In genomic region chr5:81776258-81776657, GRCh38 we compare ENCODE assay signal across 27 cellular contexts.
"Had no signal": no experiment of that assay in that cellular context is flagged by ENCODE, and none has a peak within 500 bp of the region (broad histone marks: within the 10 kb centered on the region; RNA-seq: fewer than 3 reads in every experiment).

No MANE protein-coding gene starts in this region.

- H3K4me3 Mint-ChIP-seq: activated CD4-positive, alpha-beta T cell treated with anti-CD3 and anti-CD28 coated beads, Interleukin-2, amount 10 ng/mL, durations not matched to agents 7 days and 5 days; activated CD8-positive, alpha-beta memory T cell treated with anti-CD3 and anti-CD28 coated beads, Interleukin-2, amount 10 ng/mL, durations not matched to agents 7 days and 5 days; activated CD8-positive, alpha-beta T cell treated with anti-CD3 and anti-CD28 coated beads for 36 hours; effector memory CD8-positive, alpha-beta T cell; naive thymus-derived CD4-positive, alpha-beta T cell; neural crest cell had no signal

- H3K27ac Mint-ChIP-seq: activated CD4-positive, alpha-beta T cell treated with anti-CD3 and anti-CD28 coated beads, Interleukin-2, amount 10 ng/mL, durations not matched to agents 7 days and 5 days; activated CD8-positive, alpha-beta memory T cell treated with anti-CD3 and anti-CD28 coated beads, Interleukin-2, amount 10 ng/mL, durations not matched to agents 7 days and 5 days; activated CD8-positive, alpha-beta T cell treated with anti-CD3 and anti-CD28 coated beads for 36 hours; effector memory CD8-positive, alpha-beta T cell; progenitor cell of endocrine pancreas had no signal

- ATAC-seq: activated CD8-positive, alpha-beta memory T cell treated with anti-CD3 and anti-CD28 coated beads, Interleukin-2, amount 10 ng/mL, durations not matched to agents 7 days and 5 days; activated CD8-positive, alpha-beta T cell treated with anti-CD3 and anti-CD28 coated beads for 36 hours; effector memory CD8-positive, alpha-beta T cell; gastroesophageal sphincter; left lobe of liver; naive thymus-derived CD4-positive, alpha-beta T cell had no signal

- H3K36me3 ChIP-seq: brain microvascular endothelial cell, esophagus squamous epithelium, gastroesophageal sphincter, sigmoid colon, thyroid gland, WERI-Rb-1 had no signal

- H3K27ac ChIP-seq: brain microvascular endothelial cell, dorsolateral prefrontal cortex, esophagus squamous epithelium, sigmoid colon, thyroid gland, WERI-Rb-1 had no signal

- H3K27me3 ChIP-seq: brain microvascular endothelial cell, dorsolateral prefrontal cortex, esophagus squamous epithelium, gastroesophageal sphincter, sigmoid colon, thyroid gland had no signal

- H3K4me3 ChIP-seq: dorsolateral prefrontal cortex, esophagus squamous epithelium, gastroesophageal sphincter, lung, sigmoid colon, thyroid gland had no signal

- H3K27me3 Mint-ChIP-seq: activated CD4-positive, alpha-beta T cell treated with anti-CD3 and anti-CD28 coated beads, Interleukin-2, amount 10 ng/mL, durations not matched to agents 7 days and 5 days; activated CD8-positive, alpha-beta memory T cell treated with anti-CD3 and anti-CD28 coated beads, Interleukin-2, amount 10 ng/mL, durations not matched to agents 7 days and 5 days; activated CD8-positive, alpha-beta T cell treated with anti-CD3 and anti-CD28 coated beads for 36 hours; progenitor cell of endocrine pancreas had no signal

- H3K9me3 Mint-ChIP-seq: activated CD8-positive, alpha-beta T cell treated with anti-CD3 and anti-CD28 coated beads for 36 hours; effector memory CD8-positive, alpha-beta T cell had no signal

- DNase-seq: activated CD4-positive, alpha-beta T cell treated with anti-CD3 and anti-CD28 coated beads, Interleukin-2, amount 10 ng/mL, durations not matched to agents 7 days and 5 days; activated CD4-positive, CD25-positive, alpha-beta regulatory T cell treated with anti-CD3 and anti-CD28 coated beads, Interleukin-2, amount 50 U/mL, for 72 hours; activated CD8-positive, alpha-beta memory T cell treated with anti-CD3 and anti-CD28 coated beads, Interleukin-2, amount 10 ng/mL, durations not matched to agents 7 days and 5 days; activated CD8-positive, alpha-beta T cell treated with anti-CD3 and anti-CD28 coated beads for 36 hours; activated gamma-delta T cell; activated naive CD4-positive, alpha-beta T cell treated with anti-CD3 and anti-CD28 coated beads, Interleukin-2, amount 50 U/mL, for 16 hours; activated T-cell treated with anti-CD3 and anti-CD28 coated beads for 4 hours; anterior cingulate cortex; brain microvascular endothelial cell; dorsolateral prefrontal cortex; effector memory CD8-positive, alpha-beta T cell; esophagus squamous epithelium; head of caudate nucleus; kidney; naive thymus-derived CD4-positive, alpha-beta T cell; retina; sigmoid colon; stimulated activated CD4-positive, alpha-beta T cell treated with anti-CD3 and anti-CD28 coated beads, Interleukin-4, amount 100 ng/mL, for 1 hour; stimulated activated naive CD4-positive, alpha-beta T cell treated with Interleukin-2 at 50 U/mL for 16 hours; T-helper 1 cell; thyroid gland; WERI-Rb-1 had no signal

- H3K9me3 ChIP-seq: esophagus squamous epithelium, gastroesophageal sphincter, sigmoid colon, thyroid gland had no signal
